ENCODE assay signal across 1 cellular context in genomic region chr2:148643998-148644884, GRCh38.
A peak's percentile ranks its signal among the peaks of the same experiment; 100 is the strongest.
TF ChIP-seq lines count a peak whose summit lies in the region.

EPC2 (plus strand) TSS chr2:148644751; CDS start chr2:148645018, 267 bp downstream.

TF ChIP-seq in K562, 482 proteins besides CTCF, POLR2A, EP300 and RAD21 (continued from another document and continues in another):
- TF ChIP-seq ZNF407 (IDR thresholded peaks at IDR 0.05; ENCODE audit: low read depth) = no peak
- TF ChIP-seq ZNF384 (IDR thresholded peaks at IDR 0.05; ENCODE audit: low read depth, low read length) = no peak; the same call in 1 of the 2 replicates
- no peak for TF ChIP-seq MYBL2 (IDR thresholded peaks at IDR 0.05; ENCODE audit: low read depth)
- TF ChIP-seq MYBL2 (CRISPR knock-in tag; IDR thresholded peaks at IDR 0.05; ENCODE audit: borderline replicate concordance) = no peak
- no peak; the same call in 1 of the 2 replicates for TF ChIP-seq HMGXB4 (CRISPR knock-in tag; IDR thresholded peaks at IDR 0.05)
- no peak for TF ChIP-seq RFX7 (CRISPR knock-in tag; IDR thresholded peaks at IDR 0.05)
- no peak for TF ChIP-seq ZZZ3 (IDR thresholded peaks at IDR 0.05)
- TF ChIP-seq ZNF197 (CRISPR knock-in tag; IDR thresholded peaks at IDR 0.05; ENCODE audit: low read depth) = peak; percentile 95
- TF ChIP-seq KLF6 (CRISPR knock-in tag; IDR thresholded peaks at IDR 0.05; ENCODE audit: borderline replicate concordance) = no peak; the same call in 1 of the 2 replicates
- no peak for TF ChIP-seq MEIS2 (IDR thresholded peaks at IDR 0.05; ENCODE audit: partially characterized antibody)
- TF ChIP-seq XRCC5 (IDR thresholded peaks at IDR 0.05; ENCODE audit: low read depth, low read length) = 0 out of 2 replicates have a peak, but pooled peaks have one; percentile 25
- peak in 1 of 2 experiments; percentile 52; a peak in 1 of 4 replicates for TF ChIP-seq UBTF (IDR thresholded peaks at IDR 0.05; ENCODE audit: borderline replicate concordance in 1 of 2, low read depth in 2 of 2, low read length in 2 of 2)
- TF ChIP-seq ZNF644 (tag; IDR thresholded peaks at IDR 0.05; ENCODE audit: low read depth) = peak; percentile 79; the same call in 1 of the 2 replicates
- TF ChIP-seq MYNN (IDR thresholded peaks at IDR 0.05) = no peak
- TF ChIP-seq MYNN (CRISPR knock-in tag; IDR thresholded peaks at IDR 0.05) = no peak
- 0 out of 2 replicates have a peak, but pooled peaks have one; percentile 14 for TF ChIP-seq TFAP4 (CRISPR knock-in tag; IDR thresholded peaks at IDR 0.05; ENCODE audit: borderline replicate concordance)
- no peak for TF ChIP-seq HMG20A (CRISPR knock-in tag; conservative IDR thresholded peaks at IDR 0.05)
- no peak for TF ChIP-seq SRSF9 (IDR thresholded peaks at IDR 0.05; ENCODE audit: borderline replicate concordance, low read depth, low read length)
- no peak for TF ChIP-seq STAT5B (CRISPR knock-in tag; IDR thresholded peaks at IDR 0.05)
- no peak for TF ChIP-seq ZBTB49 (CRISPR knock-in tag; IDR thresholded peaks at IDR 0.05; ENCODE audit: borderline replicate concordance)
- peak; percentile 14; the same call in 1 of the 2 replicates for TF ChIP-seq GMEB1 (CRISPR knock-in tag; IDR thresholded peaks at IDR 0.05)
- TF ChIP-seq GTF2B (IDR thresholded peaks at IDR 0.05; ENCODE audit: extremely low read depth, insufficient read length) = no peak
- no peak for TF ChIP-seq ZNF124 (CRISPR knock-in tag; IDR thresholded peaks at IDR 0.05)
- no peak for TF ChIP-seq SP2 (IDR thresholded peaks at IDR 0.05; ENCODE audit: extremely low read depth, low read depth, low read length, poor library complexity, severe bottlenecking)
- peak; percentile 80; the same call in 1 of the 2 replicates for TF ChIP-seq ZNF175 (CRISPR knock-in tag; IDR thresholded peaks at IDR 0.05; ENCODE audit: low read depth)
- TF ChIP-seq CHD2 (IDR thresholded peaks at IDR 0.05; ENCODE audit: low read depth, low read length) = peak; percentile 90
- TF ChIP-seq MAX (CRISPR knock-in tag; IDR thresholded peaks at IDR 0.05) = peak; percentile 70
- 0 out of 2 replicates have a peak, but pooled peaks have one; percentile 51 for TF ChIP-seq ZBED1 (IDR thresholded peaks at IDR 0.05)
- no peak; the same call in 1 of the 2 replicates for TF ChIP-seq CUX1 (CRISPR knock-in tag; IDR thresholded peaks at IDR 0.05)
- no peak for TF ChIP-seq SMAD3 (CRISPR knock-in tag; conservative IDR thresholded peaks at IDR 0.05)
- 0 out of 2 replicates have a peak, but pooled peaks have one; percentile 43 for TF ChIP-seq HDAC8 (tag; IDR thresholded peaks at IDR 0.05)
- no peak for TF ChIP-seq ZNF12 (CRISPR knock-in tag; IDR thresholded peaks at IDR 0.05)
